2 cellular contexts compared by ENCODE assay signal in genomic region chr10:28215930-28216329, GRCh38.
TF ChIP-seq lines count a peak whose summit lies in the region.

No MANE protein-coding gene starts in this region.

TF ChIP-seq in IMR-90, 13 proteins besides CTCF, POLR2A, EP300 and RAD21:
- no peak for TF ChIP-seq CHD1 (IDR thresholded peaks at IDR 0.05; ENCODE audit: low read depth, low read length)
- TF ChIP-seq MXI1 (IDR thresholded peaks at IDR 0.05; ENCODE audit: borderline replicate concordance, low read depth, low read length): no peak
- TF ChIP-seq SMC3 (IDR thresholded peaks at IDR 0.05; ENCODE audit: low read depth, low read length): no peak
- TF ChIP-seq RFX5 (IDR thresholded peaks at IDR 0.05; ENCODE audit: low read depth, low read length): no peak
- TF ChIP-seq MAZ (IDR thresholded peaks at IDR 0.05; ENCODE audit: borderline replicate concordance, low read depth, low read length): no peak
- TF ChIP-seq RCOR1 (IDR thresholded peaks at IDR 0.05; ENCODE audit: insufficient replicate concordance, low read length): no peak
- no peak for TF ChIP-seq ELK1 (IDR thresholded peaks at IDR 0.05; ENCODE audit: borderline replicate concordance, low read depth, low read length)
- no peak for TF ChIP-seq NFE2L2 (IDR thresholded peaks at IDR 0.05; ENCODE audit: low read depth, low read length)
- TF ChIP-seq FOS (IDR thresholded peaks at IDR 0.05; ENCODE audit: low read depth, low read length): no peak
- no peak for TF ChIP-seq BHLHE40 (IDR thresholded peaks at IDR 0.05; ENCODE audit: low read depth, low read length)
- no peak for TF ChIP-seq MAFK (IDR thresholded peaks at IDR 0.05; ENCODE audit: low read depth, low read length)
- TF ChIP-seq USF2 (IDR thresholded peaks at IDR 0.05; ENCODE audit: low read depth, low read length): no peak
- TF ChIP-seq CEBPB (IDR thresholded peaks at IDR 0.05; ENCODE audit: low read depth, low read length): no peak

TF ChIP-seq in H1, 55 proteins besides CTCF, POLR2A, EP300 and RAD21:
- TF ChIP-seq SP1 (IDR thresholded peaks at IDR 0.05; ENCODE audit: low read depth, low read length) (no peak), EGR1 (IDR thresholded peaks at IDR 0.05; ENCODE audit: borderline replicate concordance, low read depth, low read length) (no peak), TCF12 (IDR thresholded peaks at IDR 0.05; ENCODE audit: low read depth, low read length) (no peak), SUZ12 (IDR thresholded peaks at IDR 0.05; ENCODE audit: low read length) (no peak), SIN3A (conservative IDR thresholded peaks at IDR 0.05 in 1 of 2, IDR thresholded peaks at IDR 0.05 in 1 of 2; ENCODE audit: low read depth in 1 of 2, low read length in 2 of 2) (no peak), E2F6 (IDR thresholded peaks at IDR 0.05) (no peak), RBBP5 (IDR thresholded peaks at IDR 0.05; ENCODE audit: borderline replicate concordance, low read depth, low read length) (no peak), SIX5 (IDR thresholded peaks at IDR 0.05; ENCODE audit: low read depth, low read length) (no peak), TAF1 (IDR thresholded peaks at IDR 0.05; ENCODE audit: low read depth, low read length) (no peak), ZNF274 (IDR thresholded peaks at IDR 0.05; ENCODE audit: borderline replicate concordance, extremely low read depth, low read length) (no peak), ATF2 (IDR thresholded peaks at IDR 0.05; ENCODE audit: low read length) (no peak), PHF8 (conservative IDR thresholded peaks at IDR 0.05; ENCODE audit: low read depth, low read length) (no peak), CTBP2 (IDR thresholded peaks at IDR 0.05; ENCODE audit: borderline replicate concordance, insufficient read depth, insufficient read length, low read length) (no peak), NRF1 (IDR thresholded peaks at IDR 0.05; ENCODE audit: low read depth, low read length) (no peak), CHD1 (IDR thresholded peaks at IDR 0.05; ENCODE audit: low read depth, low read length) (no peak), GABPA (IDR thresholded peaks at IDR 0.05; ENCODE audit: borderline replicate concordance, insufficient read depth, low read length) (no peak), ASH2L (IDR thresholded peaks at IDR 0.05; ENCODE audit: low read length) (no peak), SP2 (IDR thresholded peaks at IDR 0.05; ENCODE audit: low read length) (no peak), RFX5 (IDR thresholded peaks at IDR 0.05; ENCODE audit: borderline replicate concordance, low read depth, low read length) (no peak), NANOG (IDR thresholded peaks at IDR 0.05; ENCODE audit: insufficient read depth, low read depth, low read length, poor library complexity, severe bottlenecking) (no peak)
